ENCODE assay signal across 1 cellular context in the genomic region with DNA sequence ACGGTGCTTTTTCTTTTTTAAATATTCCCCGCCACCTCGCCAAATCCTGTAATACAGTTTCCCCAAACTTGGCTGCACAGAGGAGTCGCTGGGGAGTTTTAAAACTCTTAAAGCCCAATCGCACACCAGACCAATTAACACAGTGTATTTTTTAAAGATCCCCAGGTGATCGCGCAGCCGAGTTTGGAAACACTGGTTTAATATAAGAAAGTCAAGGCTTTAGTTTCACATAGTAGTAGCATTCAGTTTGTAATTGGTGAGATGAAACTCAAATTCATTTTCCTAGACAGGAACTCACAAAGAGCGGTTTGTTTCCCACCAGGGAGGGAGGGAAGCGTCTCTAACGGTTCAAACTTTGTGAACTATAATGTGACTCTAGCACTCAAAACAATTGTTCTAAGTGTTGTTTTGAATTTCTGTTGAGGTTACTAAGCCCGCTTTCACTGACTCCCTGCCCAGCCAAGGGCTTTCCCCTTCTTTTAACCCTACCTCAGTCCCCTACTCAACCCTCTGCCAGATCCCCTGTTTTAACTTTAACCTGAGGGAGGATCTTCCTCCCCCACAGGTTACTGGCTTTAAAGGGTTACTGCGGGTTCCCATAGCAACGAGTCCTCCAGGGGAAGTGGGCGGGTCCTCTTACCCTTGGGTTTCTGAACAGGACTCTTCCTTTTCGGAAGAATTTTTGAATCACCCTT.
TF ChIP-seq lines count a peak whose summit lies in the region.

No MANE protein-coding gene starts in this region.

TF ChIP-seq in HepG2, 621 proteins besides CTCF, POLR2A, EP300 and RAD21 (continued from another document and continues in another):
- TF ChIP-seq, protein P1, sequence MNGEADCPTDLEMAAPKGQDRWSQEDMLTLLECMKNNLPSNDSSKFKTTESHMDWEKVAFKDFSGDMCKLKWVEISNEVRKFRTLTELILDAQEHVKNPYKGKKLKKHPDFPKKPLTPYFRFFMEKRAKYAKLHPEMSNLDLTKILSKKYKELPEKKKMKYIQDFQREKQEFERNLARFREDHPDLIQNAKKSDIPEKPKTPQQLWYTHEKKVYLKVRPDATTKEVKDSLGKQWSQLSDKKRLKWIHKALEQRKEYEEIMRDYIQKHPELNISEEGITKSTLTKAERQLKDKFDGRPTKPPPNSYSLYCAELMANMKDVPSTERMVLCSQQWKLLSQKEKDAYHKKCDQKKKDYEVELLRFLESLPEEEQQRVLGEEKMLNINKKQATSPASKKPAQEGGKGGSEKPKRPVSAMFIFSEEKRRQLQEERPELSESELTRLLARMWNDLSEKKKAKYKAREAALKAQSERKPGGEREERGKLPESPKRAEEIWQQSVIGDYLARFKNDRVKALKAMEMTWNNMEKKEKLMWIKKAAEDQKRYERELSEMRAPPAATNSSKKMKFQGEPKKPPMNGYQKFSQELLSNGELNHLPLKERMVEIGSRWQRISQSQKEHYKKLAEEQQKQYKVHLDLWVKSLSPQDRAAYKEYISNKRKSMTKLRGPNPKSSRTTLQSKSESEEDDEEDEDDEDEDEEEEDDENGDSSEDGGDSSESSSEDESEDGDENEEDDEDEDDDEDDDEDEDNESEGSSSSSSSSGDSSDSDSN (CRISPR knock-in tag; IDR thresholded peaks at IDR 0.05) = no peak
- no peak for TF ChIP-seq SNAPC4 (CRISPR knock-in tag; IDR thresholded peaks at IDR 0.05)
- no peak for TF ChIP-seq MYNN (CRISPR knock-in tag; IDR thresholded peaks at IDR 0.05; ENCODE audit: low read depth)
- 0 out of 2 replicates have a peak, but pooled peaks have one; percentile 38 for TF ChIP-seq ZFP62 (CRISPR knock-in tag; IDR thresholded peaks at IDR 0.05)
- no peak for TF ChIP-seq SMARCE1 (IDR thresholded peaks at IDR 0.05; ENCODE audit: borderline replicate concordance)
- no peak for TF ChIP-seq TCF7L2 (IDR thresholded peaks at IDR 0.05; ENCODE audit: low read depth, low read length)
- TF ChIP-seq ZNF737 (CRISPR knock-in tag; IDR thresholded peaks at IDR 0.05; ENCODE audit: borderline replicate concordance) = no peak
- no peak for TF ChIP-seq SOX13 (IDR thresholded peaks at IDR 0.05)
- peak in 1 of 2 experiments; percentile 39; a peak in 1 of 4 replicates for TF ChIP-seq SOX13 (CRISPR knock-in tag; conservative IDR thresholded peaks at IDR 0.05 in 1 of 2, IDR thresholded peaks at IDR 0.05 in 1 of 2)
- TF ChIP-seq REL (CRISPR knock-in tag; conservative IDR thresholded peaks at IDR 0.05) = no peak
- TF ChIP-seq NCOA5 (CRISPR knock-in tag; IDR thresholded peaks at IDR 0.05) = no peak
- TF ChIP-seq STAT6 (CRISPR knock-in tag; IDR thresholded peaks at IDR 0.05; ENCODE audit: borderline replicate concordance) = no peak
- no peak for TF ChIP-seq TOE1 (CRISPR knock-in tag; IDR thresholded peaks at IDR 0.05)
- no peak for TF ChIP-seq BATF2 (CRISPR knock-in tag; IDR thresholded peaks at IDR 0.05)
- TF ChIP-seq NFKB2 (CRISPR knock-in tag; IDR thresholded peaks at IDR 0.05; ENCODE audit: borderline replicate concordance) = no peak
- TF ChIP-seq ZMAT3 (CRISPR knock-in tag; conservative IDR thresholded peaks at IDR 0.05) = no peak; the same call in 1 of the 2 replicates
- no peak for TF ChIP-seq CHD4 (IDR thresholded peaks at IDR 0.05; ENCODE audit: borderline replicate concordance, low read length)
- 0 out of 2 replicates have a peak, but pooled peaks have one; percentile 49 for TF ChIP-seq KMT2B (CRISPR knock-in tag; IDR thresholded peaks at IDR 0.05)
- TF ChIP-seq HNRNPL (IDR thresholded peaks at IDR 0.05; ENCODE audit: low read depth, low read length) = no peak
- TF ChIP-seq, protein P2, sequence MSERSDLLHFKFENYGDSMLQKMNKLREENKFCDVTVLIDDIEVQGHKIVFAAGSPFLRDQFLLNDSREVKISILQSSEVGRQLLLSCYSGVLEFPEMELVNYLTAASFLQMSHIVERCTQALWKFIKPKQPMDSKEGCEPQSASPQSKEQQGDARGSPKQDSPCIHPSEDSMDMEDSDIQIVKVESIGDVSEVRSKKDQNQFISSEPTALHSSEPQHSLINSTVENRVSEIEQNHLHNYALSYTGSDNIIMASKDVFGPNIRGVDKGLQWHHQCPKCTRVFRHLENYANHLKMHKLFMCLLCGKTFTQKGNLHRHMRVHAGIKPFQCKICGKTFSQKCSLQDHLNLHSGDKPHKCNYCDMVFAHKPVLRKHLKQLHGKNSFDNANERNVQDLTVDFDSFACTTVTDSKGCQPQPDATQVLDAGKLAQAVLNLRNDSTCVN (CRISPR knock-in tag; IDR thresholded peaks at IDR 0.05; ENCODE audit: borderline replicate concordance) = no peak
- peak; percentile 17 for TF ChIP-seq TBL1XR1 (IDR thresholded peaks at IDR 0.05; ENCODE audit: borderline replicate concordance, low read length, partially characterized antibody)
- TF ChIP-seq ATF7 (IDR thresholded peaks at IDR 0.05) = no peak
- TF ChIP-seq ATF7 (CRISPR knock-in tag; IDR thresholded peaks at IDR 0.05) = no peak
- TF ChIP-seq ZNF570 (CRISPR knock-in tag; IDR thresholded peaks at IDR 0.05; ENCODE audit: borderline replicate concordance) = no peak
- no peak for TF ChIP-seq MLLT10 (CRISPR knock-in tag; IDR thresholded peaks at IDR 0.05)
- TF ChIP-seq, protein P3, sequence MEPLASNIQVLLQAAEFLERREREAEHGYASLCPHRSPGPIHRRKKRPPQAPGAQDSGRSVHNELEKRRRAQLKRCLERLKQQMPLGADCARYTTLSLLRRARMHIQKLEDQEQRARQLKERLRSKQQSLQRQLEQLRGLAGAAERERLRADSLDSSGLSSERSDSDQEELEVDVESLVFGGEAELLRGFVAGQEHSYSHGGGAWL (CRISPR knock-in tag; IDR thresholded peaks at IDR 0.05) = no peak
- no peak for TF ChIP-seq GLI4 (CRISPR knock-in tag; IDR thresholded peaks at IDR 0.05; ENCODE audit: borderline replicate concordance)
- TF ChIP-seq ZNF160 (CRISPR knock-in tag; IDR thresholded peaks at IDR 0.05) = peak; percentile 46; the same call in 1 of the 2 replicates
- no peak for TF ChIP-seq FLYWCH1 (CRISPR knock-in tag; IDR thresholded peaks at IDR 0.05)
- TF ChIP-seq SRSF4 (IDR thresholded peaks at IDR 0.05; ENCODE audit: low read depth, low read length, poor library complexity, severe bottlenecking) = no peak
- TF ChIP-seq ZNF136 (CRISPR knock-in tag; IDR thresholded peaks at IDR 0.05; ENCODE audit: low read depth) = no peak
- no peak for TF ChIP-seq SNAPC5 (CRISPR knock-in tag; IDR thresholded peaks at IDR 0.05; ENCODE audit: borderline replicate concordance)
- TF ChIP-seq ADNP (CRISPR knock-in tag; IDR thresholded peaks at IDR 0.05) = no peak
- TF ChIP-seq EZH2 (conservative IDR thresholded peaks at IDR 0.05; ENCODE audit: low read depth, low read length) = no peak
- no peak for TF ChIP-seq REST (IDR thresholded peaks at IDR 0.05; ENCODE audit: borderline replicate concordance in 1 of 2, low read depth in 1 of 2, low read length in 2 of 2)
- TF ChIP-seq RFXAP (CRISPR knock-in tag; IDR thresholded peaks at IDR 0.05; ENCODE audit: borderline replicate concordance) = peak; percentile 78; the same call in 1 of the 2 replicates
- TF ChIP-seq RFX3 (CRISPR knock-in tag; IDR thresholded peaks at IDR 0.05) = peak; percentile 100
- peak; percentile 21 for TF ChIP-seq ASH2L (IDR thresholded peaks at IDR 0.05; ENCODE audit: insufficient read length, low read depth, low read length)
- TF ChIP-seq JUNB (CRISPR knock-in tag; IDR thresholded peaks at IDR 0.05; ENCODE audit: borderline replicate concordance) = no peak
- TF ChIP-seq CHD2 (IDR thresholded peaks at IDR 0.05; ENCODE audit: low read depth, low read length) = no peak
- no peak for TF ChIP-seq ZNF326 (CRISPR knock-in tag; IDR thresholded peaks at IDR 0.05; ENCODE audit: borderline replicate concordance)
- TF ChIP-seq HMG20B (CRISPR knock-in tag; conservative IDR thresholded peaks at IDR 0.05) = 0 out of 2 replicates have a peak, but pooled peaks have one; percentile 46
- no peak for TF ChIP-seq POGZ (CRISPR knock-in tag; IDR thresholded peaks at IDR 0.05)
- TF ChIP-seq ZNF839 (CRISPR knock-in tag; IDR thresholded peaks at IDR 0.05; ENCODE audit: borderline replicate concordance) = no peak
- TF ChIP-seq, protein P4, sequence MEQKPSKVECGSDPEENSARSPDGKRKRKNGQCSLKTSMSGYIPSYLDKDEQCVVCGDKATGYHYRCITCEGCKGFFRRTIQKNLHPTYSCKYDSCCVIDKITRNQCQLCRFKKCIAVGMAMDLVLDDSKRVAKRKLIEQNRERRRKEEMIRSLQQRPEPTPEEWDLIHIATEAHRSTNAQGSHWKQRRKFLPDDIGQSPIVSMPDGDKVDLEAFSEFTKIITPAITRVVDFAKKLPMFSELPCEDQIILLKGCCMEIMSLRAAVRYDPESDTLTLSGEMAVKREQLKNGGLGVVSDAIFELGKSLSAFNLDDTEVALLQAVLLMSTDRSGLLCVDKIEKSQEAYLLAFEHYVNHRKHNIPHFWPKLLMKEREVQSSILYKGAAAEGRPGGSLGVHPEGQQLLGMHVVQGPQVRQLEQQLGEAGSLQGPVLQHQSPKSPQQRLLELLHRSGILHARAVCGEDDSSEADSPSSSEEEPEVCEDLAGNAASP (CRISPR knock-in tag; IDR thresholded peaks at IDR 0.05; ENCODE audit: borderline replicate concordance) = 0 out of 2 replicates have a peak, but pooled peaks have one; percentile 15
